21 cellular contexts compared by ENCODE assay signal in genomic region chr13:43129511-43130130, GRCh38.
"Had no signal": no experiment of that assay in that cellular context is flagged by ENCODE, and none has a peak within 500 bp of the region (broad histone marks: within the 10 kb centered on the region; RNA-seq: fewer than 3 reads in every experiment).

No MANE protein-coding gene starts in this region.

- H3K27me3 ChIP-seq: body of pancreas, esophagus muscularis mucosa, right lobe of liver, vagina had no signal

- H3K4me1 ChIP-seq: body of pancreas, prostate gland, right lobe of liver had no signal

- H3K27ac Mint-ChIP-seq: activated CD4-positive, alpha-beta memory T cell treated with anti-CD3 and anti-CD28 coated beads for 36 hours; activated CD4-positive, alpha-beta T cell treated with anti-CD3 and anti-CD28 coated beads for 36 hours; activated CD8-positive, alpha-beta memory T cell treated with anti-CD3 and anti-CD28 coated beads, Interleukin-2, amount 10 ng/mL, durations not matched to agents 7 days and 5 days; activated naive CD4-positive, alpha-beta T cell treated with anti-CD3 and anti-CD28 coated beads, Interleukin-2, amount 10 ng/mL, durations not matched to agents 7 days and 5 days; activated T-helper 2 cell treated with anti-CD3 and anti-CD28 coated beads, Interferon-gamma antibody, Interleukin-2, Interleukin-4, amounts not matched to agents 10 μg/mL and 5 μg/mL and 100 μg/mL, durations not matched to agents 14 hours and 24 hours and 36 hours; natural killer cell treated with Interleukin-12 subunit alpha and Interleukin-12 subunit beta and Interleukin-15 and Interleukin-18, amount 100 ng/mL, for 72 hours had no signal

- DNase-seq: activated CD4-positive, alpha-beta memory T cell treated with anti-CD3 and anti-CD28 coated beads for 36 hours; activated CD4-positive, alpha-beta T cell treated with anti-CD3 and anti-CD28 coated beads for 36 hours; activated CD8-positive, alpha-beta memory T cell treated with anti-CD3 and anti-CD28 coated beads, Interleukin-2, amount 10 ng/mL, durations not matched to agents 7 days and 5 days; activated naive CD4-positive, alpha-beta T cell treated with anti-CD3 and anti-CD28 coated beads, Interleukin-2, amount 10 ng/mL, durations not matched to agents 7 days and 5 days; activated T-cell treated with anti-CD3 and anti-CD28 coated beads, Interleukin-2, amount 50 U/mL, for 1 hour; body of pancreas; foreskin keratinocyte; glutamatergic neuron; left ventricle myocardium inferior; right lobe of liver; stimulated activated CD4-positive, alpha-beta T cell treated with anti-CD3 and anti-CD28 coated beads, Interleukin-4, amount 100 ng/mL, for 4 hours; stimulated activated naive CD8-positive, alpha-beta T cell treated with anti-CD3 and anti-CD28 coated beads, Interleukin-15, Interleukin-2, amounts not matched to agents 100 U/mL and 50 U/mL, for 24 hours; transverse colon had no signal

- H3K9me3 ChIP-seq: body of pancreas, esophagus muscularis mucosa, left ventricle myocardium inferior, prostate gland, right lobe of liver, transverse colon, vagina had no signal

- ATAC-seq: activated CD4-positive, alpha-beta T cell treated with anti-CD3 and anti-CD28 coated beads for 36 hours; activated CD8-positive, alpha-beta memory T cell treated with anti-CD3 and anti-CD28 coated beads, Interleukin-2, amount 10 ng/mL, durations not matched to agents 7 days and 5 days; body of pancreas; foreskin keratinocyte; natural killer cell treated with Interleukin-12 subunit alpha and Interleukin-12 subunit beta and Interleukin-15 and Interleukin-18, amount 100 ng/mL, for 72 hours; right lobe of liver; stimulated activated naive CD8-positive, alpha-beta T cell treated with anti-CD3 and anti-CD28 coated beads, Interleukin-15, Interleukin-2, amounts not matched to agents 100 U/mL and 50 U/mL, for 24 hours had no signal

- H3K9me3 Mint-ChIP-seq: activated CD4-positive, alpha-beta memory T cell treated with anti-CD3 and anti-CD28 coated beads for 36 hours; activated naive CD4-positive, alpha-beta T cell treated with anti-CD3 and anti-CD28 coated beads, Interleukin-2, amount 10 ng/mL, durations not matched to agents 7 days and 5 days; activated T-helper 2 cell treated with anti-CD3 and anti-CD28 coated beads, Interferon-gamma antibody, Interleukin-2, Interleukin-4, amounts not matched to agents 10 μg/mL and 5 μg/mL and 100 μg/mL, durations not matched to agents 14 hours and 24 hours and 36 hours; central memory CD8-positive, alpha-beta T cell; natural killer cell treated with Interleukin-12 subunit alpha and Interleukin-12 subunit beta and Interleukin-15 and Interleukin-18, amount 100 ng/mL, for 72 hours had no signal

- H3K4me3 ChIP-seq: body of pancreas, esophagus muscularis mucosa, prostate gland, right lobe of liver, smooth muscle cell had no signal

- H3K36me3 ChIP-seq: esophagus muscularis mucosa, left ventricle myocardium inferior, prostate gland, right lobe of liver, transverse colon, vagina had no signal

- H3K4me3 Mint-ChIP-seq: activated CD4-positive, alpha-beta memory T cell treated with anti-CD3 and anti-CD28 coated beads for 36 hours; activated CD4-positive, alpha-beta T cell treated with anti-CD3 and anti-CD28 coated beads for 36 hours; activated CD8-positive, alpha-beta memory T cell treated with anti-CD3 and anti-CD28 coated beads, Interleukin-2, amount 10 ng/mL, durations not matched to agents 7 days and 5 days; activated naive CD4-positive, alpha-beta T cell treated with anti-CD3 and anti-CD28 coated beads, Interleukin-2, amount 10 ng/mL, durations not matched to agents 7 days and 5 days; central memory CD8-positive, alpha-beta T cell; natural killer cell treated with Interleukin-12 subunit alpha and Interleukin-12 subunit beta and Interleukin-15 and Interleukin-18, amount 100 ng/mL, for 72 hours had no signal

- H3K27ac ChIP-seq: body of pancreas, coronary artery, esophagus muscularis mucosa, foreskin keratinocyte, left ventricle myocardium inferior, prostate gland, right lobe of liver, vagina had no signal

- H3K36me3 Mint-ChIP-seq: activated CD4-positive, alpha-beta memory T cell treated with anti-CD3 and anti-CD28 coated beads for 36 hours; activated CD8-positive, alpha-beta memory T cell treated with anti-CD3 and anti-CD28 coated beads, Interleukin-2, amount 10 ng/mL, durations not matched to agents 7 days and 5 days; activated naive CD4-positive, alpha-beta T cell treated with anti-CD3 and anti-CD28 coated beads, Interleukin-2, amount 10 ng/mL, durations not matched to agents 7 days and 5 days; natural killer cell treated with Interleukin-12 subunit alpha and Interleukin-12 subunit beta and Interleukin-15 and Interleukin-18, amount 100 ng/mL, for 72 hours had no signal
